17 cellular contexts compared by ENCODE assay signal in the genomic region with DNA sequence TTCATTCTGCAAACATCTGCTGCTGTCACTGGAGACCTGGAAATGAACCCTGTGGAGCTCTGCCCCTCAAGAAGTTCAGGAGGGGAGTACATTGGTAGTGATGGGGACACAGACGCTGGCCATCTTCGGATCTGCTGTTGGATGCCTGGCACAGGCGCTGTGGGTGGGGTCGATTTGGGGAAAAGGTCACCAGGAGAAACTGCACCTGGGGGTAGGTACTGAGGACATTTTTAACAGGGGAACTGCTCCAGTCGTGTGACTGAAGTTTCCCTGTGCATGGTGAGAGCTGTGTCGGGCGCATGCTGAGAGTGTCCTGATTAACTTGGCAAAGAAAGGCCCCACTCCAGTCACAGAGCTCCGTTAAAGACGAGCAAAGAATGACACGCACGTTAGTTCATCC. TPM values are rescaled to one million over a fixed set of nuclear protein-coding genes. Genes with fewer than 3 reads are reported as not detected.
DNase-seq lines count a peak whose midpoint lies in the region; ATAC-seq and TF ChIP-seq lines count a peak whose summit lies in the region.
"Had no signal": no experiment of that assay in that cellular context is flagged by ENCODE, and none has a peak within 500 bp of the region (broad histone marks: within the 10 kb centered on the region; RNA-seq: fewer than 3 reads in every experiment).

No MANE protein-coding gene starts in this region.

- no peak overlapping the region for H2BK15ac ChIP-seq in neuronal stem cell (ENCODE audit: low read length)

- DNase-seq in G401 (ENCODE audit: low spot score) (peak; percentile 34), cerebellar cortex (ENCODE audit: low spot score) (peak; percentile 20), neuronal stem cell (ENCODE audit: low spot score) (no peak), upper lobe of right lung (peak; percentile 33), GM19240 (ENCODE audit: insufficient read length, low spot score) (no peak), mucosa of gallbladder (ENCODE audit: low spot score) (no peak), GM23248 (no peak)
- DNase-seq: CD4-positive, CD25-positive, alpha-beta regulatory T cell; DMS 273 treated with DMSO at 0.1 percent for 48 hours had no signal

- H2AFZ ChIP-seq in neuronal stem cell (ENCODE audit: low read length) (no peak overlapping the region), GM23248 (no peak overlapping the region)

- no peak for TF ChIP-seq CTCF in upper lobe of right lung (IDR thresholded peaks at IDR 0.05)

- H3K4me1 ChIP-seq in neuronal stem cell (ENCODE audit: control insufficient read depth in 2 of 2, insufficient read depth in 1 of 2, low read depth in 1 of 2, low read length in 2 of 2), result peaks cover 4 to 14% of the 10 kb centered on the region in 2 donors
- no peaks in the 10 kb centered on the region for H3K4me1 ChIP-seq in upper lobe of right lung
- 0 out of 2 replicates have a peak, but pooled peaks cover 4% of the 10 kb centered on the region for H3K4me1 ChIP-seq in GM23248 (ENCODE audit: insufficient read depth)
- H3K4me1 ChIP-seq: A549, HAP-1 had no signal

- H3K4ac ChIP-seq in neuronal stem cell (ENCODE audit: low read length), result no peak overlapping the region

- no peak overlapping the region for H3K27ac ChIP-seq in neuronal stem cell (replicated peaks; ENCODE audit: low read length)
- H3K27ac ChIP-seq in upper lobe of right lung, result no peak overlapping the region
- no peak overlapping the region for H3K27ac ChIP-seq in GM23248
- H3K27ac ChIP-seq: A549, BLaER1 had no signal

- no peaks in the 10 kb centered on the region for H3K79me1 ChIP-seq in neuronal stem cell (ENCODE audit: low read depth, low read length)

- H2BK5ac ChIP-seq in neuronal stem cell (ENCODE audit: low read length), result no peak overlapping the region

- peak overlapping the region; percentile 42 for H3K18ac ChIP-seq in neuronal stem cell (ENCODE audit: low read length)

- no peak overlapping the region for H4K91ac ChIP-seq in neuronal stem cell (ENCODE audit: low read depth, low read length, poor library complexity)

- no peak overlapping the region for H3K4me3 ChIP-seq in neuronal stem cell (ENCODE audit: low read length in 2 of 2)
- no peak overlapping the region for H3K4me3 ChIP-seq in upper lobe of right lung
- H3K4me3 ChIP-seq in GM23248, result no peak overlapping the region
- H3K4me3 ChIP-seq: A549, BLaER1, GM12878, HAP-1 had no signal

- intact Hi-C loops in upper lobe of right lung (cut with DNase I), result no loop called here

- H3K9me3 ChIP-seq in neuronal stem cell (replicated peaks in 1 of 2; ENCODE audit: control insufficient read depth in 2 of 2, insufficient read depth in 1 of 2, low read depth in 1 of 2, low read length in 2 of 2), result no peaks in the 10 kb centered on the region
- H3K9me3 ChIP-seq in upper lobe of right lung, result no peaks in the 10 kb centered on the region
- no peaks in the 10 kb centered on the region for H3K9me3 ChIP-seq in GM23248 (ENCODE audit: low read depth)
- H3K9me3 ChIP-seq: A549, BLaER1, HAP-1 had no signal

- WGBS in neuronal stem cell (ENCODE audit: extremely low coverage in 2 of 2, insufficient read length in 2 of 2, insufficient replicate concordance in 1 of 2), 2 donors, result no CpG with 5 or more reads among the region's 11 CpGs
- WGBS in GM23248 (ENCODE audit: low coverage in 1 of 2, low lambda C conversion rate in 2 of 2, missing lambda C conversion rate in 2 of 2), 2 experiments, result 79 to 81% methylated on average over 11 of the region's 11 CpGs

- H3K14ac ChIP-seq in neuronal stem cell (ENCODE audit: low read length), result no peak overlapping the region

- no peaks in the 10 kb centered on the region for H4K20me1 ChIP-seq in GM23248 (ENCODE audit: insufficient read depth)
- H4K20me1 ChIP-seq: BLaER1 had no signal

- no peak overlapping the region for H2BK12ac ChIP-seq in neuronal stem cell (ENCODE audit: low read length)

- H3K4me2 ChIP-seq in neuronal stem cell (ENCODE audit: insufficient read depth, low read length, poor library complexity, severe bottlenecking), result no peak overlapping the region
- no peak overlapping the region for H3K4me2 ChIP-seq in GM23248 (ENCODE audit: unreplicated experiment)
- H3K4me2 ChIP-seq: A549, BLaER1 had no signal

- no peak overlapping the region for H3K9ac ChIP-seq in neuronal stem cell (ENCODE audit: low read depth, low read length, poor library complexity)
- no peak overlapping the region for H3K9ac ChIP-seq in GM23248
- H3K9ac ChIP-seq: BLaER1 had no signal

- no peaks in the 10 kb centered on the region for H3K79me2 ChIP-seq in GM23248 (ENCODE audit: insufficient read depth)

- H3K27me3 ChIP-seq in neuronal stem cell (ENCODE audit: control insufficient read depth in 3 of 3, insufficient read depth in 3 of 3, low read depth in 1 of 3, low read length in 3 of 3) (peaks cover 0 to 55% (median 0%) of the 10 kb centered on the region in 3 experiments), upper lobe of right lung (no peaks in the 10 kb centered on the region), GM23248 (replicated peaks; ENCODE audit: insufficient read depth) (0 out of 2 replicates have a peak, but pooled peaks cover 8% of the 10 kb centered on the region)
- H3K27me3 ChIP-seq: BLaER1 had no signal

- H2AK5ac ChIP-seq in neuronal stem cell (ENCODE audit: low read depth, low read length), result no peak overlapping the region

- H3K23ac ChIP-seq in neuronal stem cell (ENCODE audit: low read depth, low read length, poor library complexity), result no peak overlapping the region

- H3K36me3 ChIP-seq in neuronal stem cell (replicated peaks in 1 of 2; ENCODE audit: control insufficient read depth in 2 of 2, insufficient read depth in 2 of 2, low read length in 2 of 2) (no peaks in the 10 kb centered on the region), upper lobe of right lung (no peaks in the 10 kb centered on the region), GM23248 (ENCODE audit: low read depth) (no peaks in the 10 kb centered on the region)
- H3K36me3 ChIP-seq: BLaER1, HAP-1 had no signal

- ATAC-seq in upper lobe of right lung, result no peak
- ATAC-seq: GM12878 had no signal

- in situ Hi-C loops in G401 (cut with HindIII; ENCODE audit: low sequenced_read_pairs), result no loop called here
- in situ Hi-C loops in GM23248 (cut with MboI), result no loop called here

- no peak overlapping the region for H4K8ac ChIP-seq in neuronal stem cell (ENCODE audit: low read depth, low read length)

- H2BK120ac ChIP-seq in neuronal stem cell (ENCODE audit: low read depth, low read length), result no peak overlapping the region

- H3F3A ChIP-seq in GM23248 (ENCODE audit: insufficient read depth), result no peaks in the 10 kb centered on the region

- no peaks in the 10 kb centered on the region for H3K9me2 ChIP-seq in GM23248 (ENCODE audit: insufficient read depth)

RNA-seq across cellular contexts. Expression of a gene that starts 3.4 kb away (rescaled TPM):
- not detected in 2 replicates for total RNA-seq in G401 (2014; rRNA removed; shearing (Covaris generic))
- polyA plus RNA-seq in neuronal stem cell (2013, experiment 1 of 2), result not detected
- 0.03 TPM for polyA plus RNA-seq in neuronal stem cell (2013, experiment 2 of 2)
- not detected for total RNA-seq in upper lobe of right lung
- 0.14 TPM for total RNA-seq in mucosa of gallbladder
- total RNA-seq in GM23248 (2014; rRNA removed; shearing (Covaris generic)), result not detected in 2 replicates
- polyA plus RNA-seq in GM23248 (2016; fragmentation: Nextera tagmentation; extraction: Ambion mirVana), result not detected in 2 replicates
- total RNA-seq: CD4-positive, CD25-positive, alpha-beta regulatory T cell; Daoy; GM12878; H1; HT-29 had no signal
- polyA plus RNA-seq: A549; AG04450; CD4-positive, CD25-positive, alpha-beta regulatory T cell had no signal

RNA-seq across cellular contexts. Expression of a gene that starts 9.8 kb away (rescaled TPM):
- 0.49 and 2.0 TPM in 2 replicates for total RNA-seq in G401 (2014; rRNA removed; shearing (Covaris generic))
- 1.4 TPM for polyA plus RNA-seq in neuronal stem cell (2013, experiment 1 of 2)
- 1.6 TPM for polyA plus RNA-seq in neuronal stem cell (2013, experiment 2 of 2)
- total RNA-seq in upper lobe of right lung, result 0.64 TPM
- 0.29 TPM for total RNA-seq in mucosa of gallbladder
- not detected in 2 replicates for total RNA-seq in GM23248 (2014; rRNA removed; shearing (Covaris generic))
- 0.11 TPM in 1 of 2 replicates, not detected in the other for polyA plus RNA-seq in GM23248 (2016; fragmentation: Nextera tagmentation; extraction: Ambion mirVana)
- total RNA-seq: CD4-positive, CD25-positive, alpha-beta regulatory T cell; Daoy; GM12878 had no signal
- polyA plus RNA-seq: AG04450; CD4-positive, CD25-positive, alpha-beta regulatory T cell; GM12878 had no signal

RNA-seq across cellular contexts. Expression of a gene that starts 38.5 kb away (rescaled TPM):
- total RNA-seq in G401 (2014; rRNA removed; shearing (Covaris generic)), result 11.4 and 18.9 TPM in 2 replicates
- 9.3 TPM for polyA plus RNA-seq in neuronal stem cell (2013, experiment 1 of 2)
- 9.8 TPM for polyA plus RNA-seq in neuronal stem cell (2013, experiment 2 of 2)
- total RNA-seq in upper lobe of right lung (40.3 TPM), mucosa of gallbladder (34.6 TPM)
- 19.2 and 20.0 TPM in 2 replicates for total RNA-seq in GM23248 (2014; rRNA removed; shearing (Covaris generic))
- polyA plus RNA-seq in GM23248 (2016; fragmentation: Nextera tagmentation; extraction: Ambion mirVana), result 4.2 and 6.1 TPM in 2 replicates

RNA-seq across cellular contexts. Expression of a gene that starts 44.6 kb away (rescaled TPM):
- total RNA-seq in G401 (2014; rRNA removed; shearing (Covaris generic)), result not detected in 2 replicates
- 0.03 TPM for polyA plus RNA-seq in neuronal stem cell (2013, experiment 1 of 2)
- not detected for polyA plus RNA-seq in neuronal stem cell (2013, experiment 2 of 2)
- total RNA-seq in upper lobe of right lung (not detected), mucosa of gallbladder (not detected)
- total RNA-seq in GM23248 (2014; rRNA removed; shearing (Covaris generic)), result not detected in 2 replicates
- not detected in 2 replicates for polyA plus RNA-seq in GM23248 (2016; fragmentation: Nextera tagmentation; extraction: Ambion mirVana)
- total RNA-seq: CD4-positive, CD25-positive, alpha-beta regulatory T cell; Daoy; GM12878; H1; HT-29 had no signal
- polyA plus RNA-seq: A549; AG04450; CD4-positive, CD25-positive, alpha-beta regulatory T cell; GM12878; H1 had no signal

Comparison
In these comparisons a context has a peak if more than half of its experiments do, and no peak if none do; other contexts are left out.
1. DNase-seq: peak in G401 (single experiment), cerebellar cortex (single experiment) and upper lobe of right lung (single experiment); none in neuronal stem cell (single experiment), GM19240 (single experiment), mucosa of gallbladder (single experiment) and GM23248 (single experiment).